Comparison of ENCODE assay signal across 1 cellular context in the genomic region with DNA sequence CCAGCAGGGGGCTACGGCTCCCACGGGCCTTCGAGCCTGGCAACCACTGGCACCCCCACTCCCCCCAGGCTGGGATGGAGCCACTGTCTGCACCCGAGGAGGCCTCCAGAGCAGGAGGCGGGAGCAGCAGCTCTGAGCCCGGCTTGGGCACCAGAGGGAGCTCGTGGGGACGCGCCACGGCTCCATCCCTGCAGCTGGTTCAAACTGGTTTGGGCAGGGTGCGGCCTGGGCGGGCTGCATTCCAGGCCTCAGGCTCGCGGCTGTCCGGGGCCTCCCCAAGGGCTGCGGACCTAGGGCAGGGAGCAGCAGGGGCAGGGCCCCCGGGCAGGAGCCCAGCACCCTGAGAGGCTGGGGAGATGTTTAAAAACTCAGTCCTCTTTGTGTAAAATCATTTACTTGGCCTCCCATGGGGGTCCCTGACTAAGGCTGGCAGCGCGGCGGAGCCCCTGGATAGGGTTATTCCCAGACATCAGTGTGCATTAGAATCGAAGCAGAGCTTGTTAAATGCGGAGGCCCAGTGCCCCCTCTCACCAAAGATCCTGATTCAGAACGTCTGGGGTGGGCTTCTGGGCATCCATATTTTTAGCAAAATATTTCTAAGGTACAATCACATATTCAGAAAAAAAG.
A peak's percentile ranks its signal among the peaks of the same experiment; 100 is the strongest.
TF ChIP-seq lines count a peak whose summit lies in the region.

No MANE protein-coding gene starts in this region.

TF ChIP-seq in K562, 482 proteins besides CTCF, POLR2A, EP300 and RAD21 (continued from another document and continues in another):
- TF ChIP-seq, protein P1, sequence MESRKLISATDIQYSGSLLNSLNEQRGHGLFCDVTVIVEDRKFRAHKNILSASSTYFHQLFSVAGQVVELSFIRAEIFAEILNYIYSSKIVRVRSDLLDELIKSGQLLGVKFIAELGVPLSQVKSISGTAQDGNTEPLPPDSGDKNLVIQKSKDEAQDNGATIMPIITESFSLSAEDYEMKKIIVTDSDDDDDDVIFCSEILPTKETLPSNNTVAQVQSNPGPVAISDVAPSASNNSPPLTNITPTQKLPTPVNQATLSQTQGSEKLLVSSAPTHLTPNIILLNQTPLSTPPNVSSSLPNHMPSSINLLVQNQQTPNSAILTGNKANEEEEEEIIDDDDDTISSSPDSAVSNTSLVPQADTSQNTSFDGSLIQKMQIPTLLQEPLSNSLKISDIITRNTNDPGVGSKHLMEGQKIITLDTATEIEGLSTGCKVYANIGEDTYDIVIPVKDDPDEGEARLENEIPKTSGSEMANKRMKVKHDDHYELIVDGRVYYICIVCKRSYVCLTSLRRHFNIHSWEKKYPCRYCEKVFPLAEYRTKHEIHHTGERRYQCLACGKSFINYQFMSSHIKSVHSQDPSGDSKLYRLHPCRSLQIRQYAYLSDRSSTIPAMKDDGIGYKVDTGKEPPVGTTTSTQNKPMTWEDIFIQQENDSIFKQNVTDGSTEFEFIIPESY (CRISPR knock-in tag; IDR thresholded peaks at IDR 0.05): peak; percentile 79; the same call in 1 of the 2 replicates
- no peak for TF ChIP-seq TGIF2 (CRISPR knock-in tag; IDR thresholded peaks at IDR 0.05)
- TF ChIP-seq, protein P2, sequence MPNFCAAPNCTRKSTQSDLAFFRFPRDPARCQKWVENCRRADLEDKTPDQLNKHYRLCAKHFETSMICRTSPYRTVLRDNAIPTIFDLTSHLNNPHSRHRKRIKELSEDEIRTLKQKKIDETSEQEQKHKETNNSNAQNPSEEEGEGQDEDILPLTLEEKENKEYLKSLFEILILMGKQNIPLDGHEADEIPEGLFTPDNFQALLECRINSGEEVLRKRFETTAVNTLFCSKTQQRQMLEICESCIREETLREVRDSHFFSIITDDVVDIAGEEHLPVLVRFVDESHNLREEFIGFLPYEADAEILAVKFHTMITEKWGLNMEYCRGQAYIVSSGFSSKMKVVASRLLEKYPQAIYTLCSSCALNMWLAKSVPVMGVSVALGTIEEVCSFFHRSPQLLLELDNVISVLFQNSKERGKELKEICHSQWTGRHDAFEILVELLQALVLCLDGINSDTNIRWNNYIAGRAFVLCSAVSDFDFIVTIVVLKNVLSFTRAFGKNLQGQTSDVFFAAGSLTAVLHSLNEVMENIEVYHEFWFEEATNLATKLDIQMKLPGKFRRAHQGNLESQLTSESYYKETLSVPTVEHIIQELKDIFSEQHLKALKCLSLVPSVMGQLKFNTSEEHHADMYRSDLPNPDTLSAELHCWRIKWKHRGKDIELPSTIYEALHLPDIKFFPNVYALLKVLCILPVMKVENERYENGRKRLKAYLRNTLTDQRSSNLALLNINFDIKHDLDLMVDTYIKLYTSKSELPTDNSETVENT (CRISPR knock-in tag; IDR thresholded peaks at IDR 0.05): peak; percentile 27; the same call in 1 of the 2 replicates
- no peak for TF ChIP-seq TCF7L2 (IDR thresholded peaks at IDR 0.05; ENCODE audit: low read depth, low read length)
- TF ChIP-seq PCBP2 (IDR thresholded peaks at IDR 0.05; ENCODE audit: low read depth, low read length, poor library complexity, severe bottlenecking): no peak
- no peak for TF ChIP-seq ZNF146 (CRISPR knock-in tag; IDR thresholded peaks at IDR 0.05; ENCODE audit: unreplicated experiment)
- no peak for TF ChIP-seq SREBF1 (IDR thresholded peaks at IDR 0.05; ENCODE audit: borderline replicate concordance, low read depth, low read length)
- TF ChIP-seq STAG1 (CRISPR knock-in tag; IDR thresholded peaks at IDR 0.05; ENCODE audit: borderline replicate concordance): no peak
- TF ChIP-seq SMARCE1 (IDR thresholded peaks at IDR 0.05): no peak
- no peak for TF ChIP-seq SRSF1 (IDR thresholded peaks at IDR 0.05; ENCODE audit: low read depth, low read length)
- no peak; the same call in 1 of the 2 replicates for TF ChIP-seq GABPB2 (CRISPR knock-in tag; conservative IDR thresholded peaks at IDR 0.05)
- no peak for TF ChIP-seq MCM2 (IDR thresholded peaks at IDR 0.05; ENCODE audit: low read depth)
- TF ChIP-seq NRF1 (conservative IDR thresholded peaks at IDR 0.05 in 1 of 2, IDR thresholded peaks at IDR 0.05 in 1 of 2): peak; percentile 57 to 68
- TF ChIP-seq, protein P3, sequence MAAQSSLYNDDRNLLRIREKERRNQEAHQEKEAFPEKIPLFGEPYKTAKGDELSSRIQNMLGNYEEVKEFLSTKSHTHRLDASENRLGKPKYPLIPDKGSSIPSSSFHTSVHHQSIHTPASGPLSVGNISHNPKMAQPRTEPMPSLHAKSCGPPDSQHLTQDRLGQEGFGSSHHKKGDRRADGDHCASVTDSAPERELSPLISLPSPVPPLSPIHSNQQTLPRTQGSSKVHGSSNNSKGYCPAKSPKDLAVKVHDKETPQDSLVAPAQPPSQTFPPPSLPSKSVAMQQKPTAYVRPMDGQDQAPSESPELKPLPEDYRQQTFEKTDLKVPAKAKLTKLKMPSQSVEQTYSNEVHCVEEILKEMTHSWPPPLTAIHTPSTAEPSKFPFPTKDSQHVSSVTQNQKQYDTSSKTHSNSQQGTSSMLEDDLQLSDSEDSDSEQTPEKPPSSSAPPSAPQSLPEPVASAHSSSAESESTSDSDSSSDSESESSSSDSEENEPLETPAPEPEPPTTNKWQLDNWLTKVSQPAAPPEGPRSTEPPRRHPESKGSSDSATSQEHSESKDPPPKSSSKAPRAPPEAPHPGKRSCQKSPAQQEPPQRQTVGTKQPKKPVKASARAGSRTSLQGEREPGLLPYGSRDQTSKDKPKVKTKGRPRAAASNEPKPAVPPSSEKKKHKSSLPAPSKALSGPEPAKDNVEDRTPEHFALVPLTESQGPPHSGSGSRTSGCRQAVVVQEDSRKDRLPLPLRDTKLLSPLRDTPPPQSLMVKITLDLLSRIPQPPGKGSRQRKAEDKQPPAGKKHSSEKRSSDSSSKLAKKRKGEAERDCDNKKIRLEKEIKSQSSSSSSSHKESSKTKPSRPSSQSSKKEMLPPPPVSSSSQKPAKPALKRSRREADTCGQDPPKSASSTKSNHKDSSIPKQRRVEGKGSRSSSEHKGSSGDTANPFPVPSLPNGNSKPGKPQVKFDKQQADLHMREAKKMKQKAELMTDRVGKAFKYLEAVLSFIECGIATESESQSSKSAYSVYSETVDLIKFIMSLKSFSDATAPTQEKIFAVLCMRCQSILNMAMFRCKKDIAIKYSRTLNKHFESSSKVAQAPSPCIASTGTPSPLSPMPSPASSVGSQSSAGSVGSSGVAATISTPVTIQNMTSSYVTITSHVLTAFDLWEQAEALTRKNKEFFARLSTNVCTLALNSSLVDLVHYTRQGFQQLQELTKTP (IDR thresholded peaks at IDR 0.05; ENCODE audit: low read depth in 1 of 2, partially characterized antibody in 2 of 2): no peak
- TF ChIP-seq BRD4 (IDR thresholded peaks at IDR 0.05): no peak; the same call in 1 of the 2 replicates
- no peak for TF ChIP-seq ZNF184 (CRISPR knock-in tag; IDR thresholded peaks at IDR 0.05)
- TF ChIP-seq KAT8 (IDR thresholded peaks at IDR 0.05; ENCODE audit: low read depth): no peak
- TF ChIP-seq, protein P4, sequence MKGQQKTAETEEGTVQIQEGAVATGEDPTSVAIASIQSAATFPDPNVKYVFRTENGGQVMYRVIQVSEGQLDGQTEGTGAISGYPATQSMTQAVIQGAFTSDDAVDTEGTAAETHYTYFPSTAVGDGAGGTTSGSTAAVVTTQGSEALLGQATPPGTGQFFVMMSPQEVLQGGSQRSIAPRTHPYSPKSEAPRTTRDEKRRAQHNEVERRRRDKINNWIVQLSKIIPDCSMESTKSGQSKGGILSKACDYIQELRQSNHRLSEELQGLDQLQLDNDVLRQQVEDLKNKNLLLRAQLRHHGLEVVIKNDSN (CRISPR knock-in tag; IDR thresholded peaks at IDR 0.05): no peak
- TF ChIP-seq PURB (CRISPR knock-in tag; IDR thresholded peaks at IDR 0.05; ENCODE audit: low read depth): no peak
- TF ChIP-seq, protein P5, sequence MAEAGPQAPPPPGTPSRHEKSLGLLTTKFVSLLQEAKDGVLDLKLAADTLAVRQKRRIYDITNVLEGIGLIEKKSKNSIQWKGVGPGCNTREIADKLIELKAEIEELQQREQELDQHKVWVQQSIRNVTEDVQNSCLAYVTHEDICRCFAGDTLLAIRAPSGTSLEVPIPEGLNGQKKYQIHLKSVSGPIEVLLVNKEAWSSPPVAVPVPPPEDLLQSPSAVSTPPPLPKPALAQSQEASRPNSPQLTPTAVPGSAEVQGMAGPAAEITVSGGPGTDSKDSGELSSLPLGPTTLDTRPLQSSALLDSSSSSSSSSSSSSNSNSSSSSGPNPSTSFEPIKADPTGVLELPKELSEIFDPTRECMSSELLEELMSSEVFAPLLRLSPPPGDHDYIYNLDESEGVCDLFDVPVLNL (CRISPR knock-in tag; IDR thresholded peaks at IDR 0.05; ENCODE audit: low read depth): no peak
- no peak for TF ChIP-seq ZNF124 (CRISPR knock-in tag; IDR thresholded peaks at IDR 0.05)
- no peak for TF ChIP-seq ZNF696 (CRISPR knock-in tag; conservative IDR thresholded peaks at IDR 0.05)
- TF ChIP-seq, protein P6, sequence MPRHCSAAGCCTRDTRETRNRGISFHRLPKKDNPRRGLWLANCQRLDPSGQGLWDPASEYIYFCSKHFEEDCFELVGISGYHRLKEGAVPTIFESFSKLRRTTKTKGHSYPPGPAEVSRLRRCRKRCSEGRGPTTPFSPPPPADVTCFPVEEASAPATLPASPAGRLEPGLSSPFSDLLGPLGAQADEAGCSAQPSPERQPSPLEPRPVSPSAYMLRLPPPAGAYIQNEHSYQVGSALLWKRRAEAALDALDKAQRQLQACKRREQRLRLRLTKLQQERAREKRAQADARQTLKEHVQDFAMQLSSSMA (CRISPR knock-in tag; IDR thresholded peaks at IDR 0.05): no peak
- no peak for TF ChIP-seq ETV5 (CRISPR knock-in tag; IDR thresholded peaks at IDR 0.05; ENCODE audit: low read depth)
- no peak for TF ChIP-seq THRAP3 (IDR thresholded peaks at IDR 0.05; ENCODE audit: borderline replicate concordance)
- TF ChIP-seq SNIP1 (IDR thresholded peaks at IDR 0.05; ENCODE audit: low read depth): no peak
- peak; percentile 38; the same call in 1 of the 2 replicates for TF ChIP-seq ZNF431 (CRISPR knock-in tag; IDR thresholded peaks at IDR 0.05)
- no peak for TF ChIP-seq ZNF766 (CRISPR knock-in tag; conservative IDR thresholded peaks at IDR 0.05)
- peak; percentile 81 for TF ChIP-seq NFIC (IDR thresholded peaks at IDR 0.05)
- no peak for TF ChIP-seq RFX7 (CRISPR knock-in tag; IDR thresholded peaks at IDR 0.05)
- peak; percentile 17; the same call in 1 of the 2 replicates for TF ChIP-seq TCF3 (CRISPR knock-in tag; IDR thresholded peaks at IDR 0.05)
- TF ChIP-seq, protein P7, sequence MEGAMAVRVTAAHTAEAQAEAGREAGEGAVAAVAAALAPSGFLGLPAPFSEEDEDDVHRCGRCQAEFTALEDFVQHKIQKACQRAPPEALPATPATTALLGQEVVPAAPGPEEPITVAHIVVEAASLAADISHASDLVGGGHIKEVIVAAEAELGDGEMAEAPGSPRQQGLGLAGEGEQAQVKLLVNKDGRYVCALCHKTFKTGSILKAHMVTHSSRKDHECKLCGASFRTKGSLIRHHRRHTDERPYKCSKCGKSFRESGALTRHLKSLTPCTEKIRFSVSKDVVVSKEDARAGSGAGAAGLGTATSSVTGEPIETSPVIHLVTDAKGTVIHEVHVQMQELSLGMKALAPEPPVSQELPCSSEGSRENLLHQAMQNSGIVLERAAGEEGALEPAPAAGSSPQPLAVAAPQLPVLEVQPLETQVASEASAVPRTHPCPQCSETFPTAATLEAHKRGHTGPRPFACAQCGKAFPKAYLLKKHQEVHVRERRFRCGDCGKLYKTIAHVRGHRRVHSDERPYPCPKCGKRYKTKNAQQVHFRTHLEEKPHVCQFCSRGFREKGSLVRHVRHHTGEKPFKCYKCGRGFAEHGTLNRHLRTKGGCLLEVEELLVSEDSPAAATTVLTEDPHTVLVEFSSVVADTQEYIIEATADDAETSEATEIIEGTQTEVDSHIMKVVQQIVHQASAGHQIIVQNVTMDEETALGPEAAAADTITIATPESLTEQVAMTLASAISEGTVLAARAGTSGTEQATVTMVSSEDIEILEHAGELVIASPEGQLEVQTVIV (CRISPR knock-in tag; IDR thresholded peaks at IDR 0.05; ENCODE audit: borderline replicate concordance): no peak
- peak in 1 of 2 experiments; percentile 84; a peak in 2 of 4 replicates for TF ChIP-seq NONO (IDR thresholded peaks at IDR 0.05; ENCODE audit: low read depth in 2 of 2, low read length in 1 of 2)
- no peak for TF ChIP-seq ZNF253 (CRISPR knock-in tag; conservative IDR thresholded peaks at IDR 0.05)
- TF ChIP-seq ASH1L (IDR thresholded peaks at IDR 0.05; ENCODE audit: borderline replicate concordance, low read depth, partially characterized antibody): no peak
- TF ChIP-seq, protein P8, sequence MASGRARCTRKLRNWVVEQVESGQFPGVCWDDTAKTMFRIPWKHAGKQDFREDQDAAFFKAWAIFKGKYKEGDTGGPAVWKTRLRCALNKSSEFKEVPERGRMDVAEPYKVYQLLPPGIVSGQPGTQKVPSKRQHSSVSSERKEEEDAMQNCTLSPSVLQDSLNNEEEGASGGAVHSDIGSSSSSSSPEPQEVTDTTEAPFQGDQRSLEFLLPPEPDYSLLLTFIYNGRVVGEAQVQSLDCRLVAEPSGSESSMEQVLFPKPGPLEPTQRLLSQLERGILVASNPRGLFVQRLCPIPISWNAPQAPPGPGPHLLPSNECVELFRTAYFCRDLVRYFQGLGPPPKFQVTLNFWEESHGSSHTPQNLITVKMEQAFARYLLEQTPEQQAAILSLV (tag; IDR thresholded peaks at IDR 0.05): no peak
- TF ChIP-seq MAFK (IDR thresholded peaks at IDR 0.05; ENCODE audit: low read length): no peak
- no peak for TF ChIP-seq NCOA4 (IDR thresholded peaks at IDR 0.05; ENCODE audit: partially characterized antibody)
- peak; percentile 72; the same call in 1 of the 2 replicates for TF ChIP-seq LCOR (CRISPR knock-in tag; IDR thresholded peaks at IDR 0.05)
- no peak for TF ChIP-seq SP2 (IDR thresholded peaks at IDR 0.05; ENCODE audit: extremely low read depth, low read depth, low read length, poor library complexity, severe bottlenecking)
- TF ChIP-seq NFYB (IDR thresholded peaks at IDR 0.05; ENCODE audit: extremely low read depth, insufficient read length): no peak
- no peak for TF ChIP-seq C11orf30 (IDR thresholded peaks at IDR 0.05; ENCODE audit: low read depth)
- TF ChIP-seq, protein P9, sequence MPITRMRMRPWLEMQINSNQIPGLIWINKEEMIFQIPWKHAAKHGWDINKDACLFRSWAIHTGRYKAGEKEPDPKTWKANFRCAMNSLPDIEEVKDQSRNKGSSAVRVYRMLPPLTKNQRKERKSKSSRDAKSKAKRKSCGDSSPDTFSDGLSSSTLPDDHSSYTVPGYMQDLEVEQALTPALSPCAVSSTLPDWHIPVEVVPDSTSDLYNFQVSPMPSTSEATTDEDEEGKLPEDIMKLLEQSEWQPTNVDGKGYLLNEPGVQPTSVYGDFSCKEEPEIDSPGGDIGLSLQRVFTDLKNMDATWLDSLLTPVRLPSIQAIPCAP (CRISPR knock-in tag; IDR thresholded peaks at IDR 0.05; ENCODE audit: borderline replicate concordance): no peak
- no peak for TF ChIP-seq ZNF584 (CRISPR knock-in tag; IDR thresholded peaks at IDR 0.05; ENCODE audit: low read depth)
- TF ChIP-seq, protein P10, sequence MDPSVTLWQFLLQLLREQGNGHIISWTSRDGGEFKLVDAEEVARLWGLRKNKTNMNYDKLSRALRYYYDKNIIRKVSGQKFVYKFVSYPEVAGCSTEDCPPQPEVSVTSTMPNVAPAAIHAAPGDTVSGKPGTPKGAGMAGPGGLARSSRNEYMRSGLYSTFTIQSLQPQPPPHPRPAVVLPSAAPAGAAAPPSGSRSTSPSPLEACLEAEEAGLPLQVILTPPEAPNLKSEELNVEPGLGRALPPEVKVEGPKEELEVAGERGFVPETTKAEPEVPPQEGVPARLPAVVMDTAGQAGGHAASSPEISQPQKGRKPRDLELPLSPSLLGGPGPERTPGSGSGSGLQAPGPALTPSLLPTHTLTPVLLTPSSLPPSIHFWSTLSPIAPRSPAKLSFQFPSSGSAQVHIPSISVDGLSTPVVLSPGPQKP (CRISPR knock-in tag; IDR thresholded peaks at IDR 0.05): no peak
- TF ChIP-seq ETV1 (tag; conservative IDR thresholded peaks at IDR 0.05; ENCODE audit: low read depth): no peak; the same call in 1 of the 2 replicates
- TF ChIP-seq ZFX (CRISPR knock-in tag; IDR thresholded peaks at IDR 0.05): peak; percentile 98
